ENCODE assay signal across 27 cellular contexts in the genomic region with DNA sequence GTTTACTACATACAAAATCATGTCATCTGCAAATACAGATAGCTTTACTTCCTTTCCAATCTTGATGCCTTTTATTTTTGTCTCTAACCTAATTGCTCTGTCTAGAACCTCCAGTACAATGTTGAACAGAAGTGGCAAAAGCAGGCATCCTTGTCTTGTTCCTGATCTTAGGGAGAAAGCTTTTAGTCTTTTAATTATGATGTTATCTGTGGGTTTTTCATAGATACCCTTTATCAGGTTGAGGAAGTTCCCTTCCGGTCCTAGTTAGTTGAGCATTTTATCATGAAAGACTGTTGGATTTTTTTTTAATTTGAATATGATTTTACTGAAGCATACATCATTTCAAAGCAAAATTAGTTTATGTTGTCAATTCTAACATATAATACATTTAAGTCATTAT.
"Had no signal": no experiment of that assay in that cellular context is flagged by ENCODE, and none has a peak within 500 bp of the region (broad histone marks: within the 10 kb centered on the region; RNA-seq: fewer than 3 reads in every experiment).

No MANE protein-coding gene starts in this region.

- DNase-seq: hypothalamus; immature natural killer cell; kidney; left ventricle myocardium inferior; mesendoderm; naive B cell; natural killer cell; nephron progenitor cell; occipital lobe; right lobe of liver; spleen; stimulated activated CD4-positive, alpha-beta T cell treated with anti-CD3 and anti-CD28 coated beads, Interleukin-4, amount 100 ng/mL, for 24 hours; stimulated activated naive CD4-positive, alpha-beta T cell; tibial artery; trophoblast cell; upper lobe of right lung had no signal

- H3K27me3 Mint-ChIP-seq: naive B cell; progenitor cell of endocrine pancreas; stimulated activated naive CD8-positive, alpha-beta T cell treated with anti-CD3 and anti-CD28 coated beads, Interleukin-15, Interleukin-2, amounts not matched to agents 100 ng/mL and 50 ng/mL, for 24 hours had no signal

- H3K27ac Mint-ChIP-seq: immature natural killer cell; mesothelial cell of epicardium; naive B cell; natural killer cell; nephron progenitor cell; neural progenitor cell; progenitor cell of endocrine pancreas; stimulated activated effector memory CD8-positive, alpha-beta T cell treated with anti-CD3 and anti-CD28 coated beads, Interleukin-12 subunit alpha, Interleukin-12 subunit beta, amount 100 ng/mL, for 72 hours; stimulated activated naive CD8-positive, alpha-beta T cell treated with anti-CD3 and anti-CD28 coated beads, Interleukin-15, Interleukin-2, amounts not matched to agents 100 ng/mL and 50 ng/mL, for 24 hours had no signal

- H3K27ac ChIP-seq: left ventricle myocardium inferior, neural progenitor cell, neutrophil, right atrium auricular region, right lobe of liver, suprapubic skin, thoracic aorta, tibial artery, upper lobe of right lung had no signal

- ATAC-seq: natural killer cell; right lobe of liver; stimulated activated effector memory CD8-positive, alpha-beta T cell treated with anti-CD3 and anti-CD28 coated beads, Interleukin-12 subunit alpha, Interleukin-12 subunit beta, amount 100 ng/mL, for 72 hours; upper lobe of right lung had no signal

- FAIRE-seq: urothelium cell line had no signal

- H3K36me3 ChIP-seq: left ventricle myocardium inferior, neural progenitor cell, neutrophil, right atrium auricular region, right lobe of liver, spleen, suprapubic skin, thoracic aorta, tibial artery, upper lobe of right lung had no signal

- H3K4me1 ChIP-seq: neural progenitor cell, right atrium auricular region, right lobe of liver, suprapubic skin, tibial artery, upper lobe of right lung had no signal

- H3K27me3 ChIP-seq: neural progenitor cell, neutrophil, right atrium auricular region, right lobe of liver, spleen, suprapubic skin, tibial artery, upper lobe of right lung had no signal

- H3K4me3 Mint-ChIP-seq: immature natural killer cell; mesothelial cell of epicardium; naive B cell; natural killer cell; nephron progenitor cell; neural progenitor cell; stimulated activated effector memory CD8-positive, alpha-beta T cell treated with anti-CD3 and anti-CD28 coated beads, Interleukin-12 subunit alpha, Interleukin-12 subunit beta, amount 100 ng/mL, for 72 hours; stimulated activated naive CD8-positive, alpha-beta T cell treated with anti-CD3 and anti-CD28 coated beads, Interleukin-15, Interleukin-2, amounts not matched to agents 100 ng/mL and 50 ng/mL, for 24 hours had no signal

- H3K4me1 Mint-ChIP-seq: immature natural killer cell; natural killer cell; nephron progenitor cell; neural progenitor cell; stimulated activated effector memory CD8-positive, alpha-beta T cell treated with anti-CD3 and anti-CD28 coated beads, Interleukin-12 subunit alpha, Interleukin-12 subunit beta, amount 100 ng/mL, for 72 hours had no signal

- H3K9me3 ChIP-seq: left ventricle myocardium inferior, neutrophil, right atrium auricular region, right lobe of liver, spleen, suprapubic skin, thoracic aorta, tibial artery, upper lobe of right lung had no signal

- H3K36me3 Mint-ChIP-seq: naive B cell; natural killer cell; stimulated activated effector memory CD8-positive, alpha-beta T cell treated with anti-CD3 and anti-CD28 coated beads, Interleukin-12 subunit alpha, Interleukin-12 subunit beta, amount 100 ng/mL, for 72 hours had no signal

- H3K4me3 ChIP-seq: left ventricle myocardium inferior, lung, neural progenitor cell, right atrium auricular region, right lobe of liver, spleen, suprapubic skin, thoracic aorta, tibial artery, upper lobe of right lung had no signal

- H3K9me3 Mint-ChIP-seq: immature natural killer cell; mesothelial cell of epicardium; naive B cell; natural killer cell; nephron progenitor cell; neural progenitor cell; stimulated activated effector memory CD8-positive, alpha-beta T cell treated with anti-CD3 and anti-CD28 coated beads, Interleukin-12 subunit alpha, Interleukin-12 subunit beta, amount 100 ng/mL, for 72 hours; stimulated activated naive CD8-positive, alpha-beta T cell treated with anti-CD3 and anti-CD28 coated beads, Interleukin-15, Interleukin-2, amounts not matched to agents 100 ng/mL and 50 ng/mL, for 24 hours had no signal
